ENCODE assay signal across 1 cellular context in the genomic region with DNA sequence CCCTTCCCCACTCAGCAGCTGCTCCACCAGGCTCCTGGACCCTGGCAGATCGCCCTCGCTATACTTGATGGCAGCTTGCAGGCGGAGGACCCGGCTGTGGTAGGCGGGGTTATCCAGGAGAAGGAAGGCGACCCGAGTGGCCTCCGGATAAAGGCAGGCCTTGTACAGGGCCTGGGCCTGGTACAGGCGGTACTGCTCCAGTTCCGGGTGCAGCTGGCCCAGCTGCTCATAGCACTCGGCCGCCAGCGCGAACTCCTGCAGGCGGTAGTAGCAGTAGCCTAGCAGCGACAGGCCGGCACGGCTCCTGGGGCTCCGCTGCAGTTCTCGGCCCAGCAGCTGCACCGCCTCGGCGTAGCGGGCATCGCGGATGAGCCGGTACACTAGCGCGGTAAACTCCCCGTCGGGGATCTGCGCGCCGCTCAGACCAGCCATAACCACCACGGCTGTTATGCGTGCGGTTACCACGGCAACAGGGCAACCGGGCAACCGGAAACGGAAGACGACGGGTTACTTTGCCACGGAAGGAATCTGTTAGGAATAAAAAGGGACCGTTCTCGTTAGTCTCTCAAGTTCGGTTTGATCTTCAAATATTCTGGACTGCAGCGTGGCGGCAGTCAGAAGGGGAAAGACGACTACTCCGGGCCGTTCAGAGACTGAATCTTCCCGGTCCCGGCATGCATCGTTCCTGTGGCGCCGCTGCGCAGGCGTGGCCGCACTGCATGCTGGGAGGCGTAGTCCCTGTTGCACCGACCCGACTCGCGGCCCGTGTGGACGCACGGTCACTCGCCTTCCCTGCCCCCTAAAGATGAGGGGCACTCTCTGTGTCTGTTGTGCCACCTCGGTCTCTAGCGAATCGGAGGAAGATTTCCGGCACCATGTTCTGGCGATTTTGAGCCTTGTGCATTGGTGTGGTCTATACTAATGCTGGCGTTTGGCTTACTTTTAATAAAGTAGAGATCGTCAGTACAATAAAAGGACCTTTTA.
A peak's percentile ranks its signal among the peaks of the same experiment; 100 is the strongest.
TF ChIP-seq lines count a peak whose summit lies in the region.

No MANE protein-coding gene starts in this region.

TF ChIP-seq in A549, 52 proteins besides CTCF, POLR2A, EP300 and RAD21 (continued from another document):
- no peak for TF ChIP-seq PBX3 (IDR thresholded peaks at IDR 0.05)
- 0 out of 2 replicates have a peak, but pooled peaks have one; percentile 59 for TF ChIP-seq HOXB13 (CRISPR knock-in tag; IDR thresholded peaks at IDR 0.05; ENCODE audit: low read depth)
TF ChIP-seq in A549: peak in this region for 7.
